30 cellular contexts compared by ENCODE assay signal in the genomic region with DNA sequence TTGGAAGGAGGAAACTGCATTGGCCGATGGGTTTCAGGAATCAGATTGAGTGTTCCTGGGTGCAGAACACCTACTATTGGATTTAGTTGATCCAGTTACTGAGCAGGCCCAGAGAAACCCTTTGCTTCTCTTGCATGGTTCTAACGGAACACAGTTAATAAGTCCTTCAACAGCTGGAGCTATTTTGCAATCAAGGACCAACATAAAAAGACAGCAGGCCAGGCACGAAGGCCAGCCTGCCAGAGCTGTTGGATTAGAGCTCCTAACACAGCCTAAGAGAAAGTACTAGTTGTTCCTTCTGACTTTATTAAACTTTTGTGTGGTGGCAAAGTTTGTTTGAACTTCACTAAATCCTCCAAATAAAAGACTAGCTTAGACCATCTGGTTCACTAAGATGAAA.
DNase-seq lines count a peak whose midpoint lies in the region; ATAC-seq and TF ChIP-seq lines count a peak whose summit lies in the region.
"Had no signal": no experiment of that assay in that cellular context is flagged by ENCODE, and none has a peak within 500 bp of the region (broad histone marks: within the 10 kb centered on the region; RNA-seq: fewer than 3 reads in every experiment).

No MANE protein-coding gene starts in this region.

- peak; percentile 74 for DNase-seq in Right ventricle myocardium inferior (ENCODE audit: missing footprints)
- DNase-seq in cardiac septum (ENCODE audit: low spot score) = no peak
- DNase-seq in SJCRH30 = no peak
- peak; percentile 65 for DNase-seq in left ventricle myocardium superior
- no peak for DNase-seq in aorta
- DNase-seq in CD8-positive, alpha-beta T cell = no peak
- no peak for DNase-seq in suprapubic skin (ENCODE audit: low spot score in 2 of 2)
- DNase-seq in A673 (ENCODE audit: low spot score) = no peak
- DNase-seq: activated CD4-positive, alpha-beta T cell treated with anti-CD3 and anti-CD28 coated beads, Interleukin-2, amount 10 ng/mL, durations not matched to agents 24 days and 14 days; activated gamma-delta T cell; activated T-cell treated with anti-CD3 and anti-CD28 coated beads, Interleukin-2, amount 50 U/mL, for 1 hour; CD4-positive, alpha-beta memory T cell; H7; left lung; naive thymus-derived CD4-positive, alpha-beta T cell; NCI-H1048; NCI-H2029; NCI-H526 treated with DMSO at 0.1 percent for 48 hours; occipital lobe; small intestine; stimulated activated CD8-positive, alpha-beta memory T cell treated with anti-CD3 and anti-CD28 coated beads, Interleukin-4, amount 100 ng/mL, for 48 hours; stimulated activated naive CD8-positive, alpha-beta T cell treated with anti-CD3 and anti-CD28 coated beads, Interleukin-15, amount 100 ng/mL, for 72 hours; SW 1271; T-helper 9 cell; WERI-Rb-1 had no signal

- H3K27me3 Mint-ChIP-seq in CD8-positive, alpha-beta T cell (ENCODE audit: low read depth) = peaks cover 8% of the 10 kb centered on the region

- H3K36me3 Mint-ChIP-seq in CD8-positive, alpha-beta T cell = no peaks in the 10 kb centered on the region
- H3K36me3 Mint-ChIP-seq: CD4-positive, alpha-beta memory T cell; mesothelial cell of epicardium had no signal

- intact Hi-C loops in Right ventricle myocardium inferior (cut with DNase I) (no loop called here), cardiac septum (cut with DNase I) (no loop called here), left ventricle myocardium superior (cut with micrococcal nuclease) (no loop called here), aorta (cut with DNase I) (no loop called here), A673 (cut with micrococcal nuclease; ENCODE audit: unreplicated experiment) (no loop called here)
- intact Hi-C loops in CD8-positive, alpha-beta T cell (cut with DNase I, micrococcal nuclease) = no loop called here

- no peaks in the 10 kb centered on the region for H3K4me1 Mint-ChIP-seq in CD8-positive, alpha-beta T cell (ENCODE audit: low read depth)
- H3K4me1 Mint-ChIP-seq: activated CD4-positive, alpha-beta T cell treated with anti-CD3 and anti-CD28 coated beads, Interleukin-2, amount 10 ng/mL, durations not matched to agents 24 days and 14 days; CD4-positive, alpha-beta memory T cell; central memory CD8-positive, alpha-beta T cell; naive thymus-derived CD4-positive, alpha-beta T cell; stimulated activated naive CD8-positive, alpha-beta T cell treated with anti-CD3 and anti-CD28 coated beads, Interleukin-15, amount 100 ng/mL, for 72 hours had no signal

- no peak for TF ChIP-seq EP300 in suprapubic skin (IDR thresholded peaks at IDR 0.05)

- POLR2A ChIA-PET in CD8-positive, alpha-beta T cell (lab: Charles Lee) = no interaction called here
- POLR2A ChIA-PET in A673 (lab: Charles Lee; ENCODE audit: low non-redundant PET) = no interaction called here

- TF ChIP-seq POLR2A in suprapubic skin (IDR thresholded peaks at IDR 0.05) = no peak

- CTCF ChIA-PET in CD8-positive, alpha-beta T cell (lab: Charles Lee) = interaction anchor here (1.2 kb wide), 1 partner anchor 53 kb away, joined by 3 read pairs; no protein-coding TSS in a partner anchor
- CTCF ChIA-PET in A673 (lab: Charles Lee) = no interaction called here

- H3K36me3 ChIP-seq in SJCRH30 (no peaks in the 10 kb centered on the region), aorta (ENCODE audit: control insufficient read depth in 1 of 2, insufficient read depth in 2 of 2, low read length in 1 of 2) (no peaks in the 10 kb centered on the region), suprapubic skin (no peaks in the 10 kb centered on the region), A673 (ENCODE audit: insufficient read depth, low read length, poor library complexity, severe bottlenecking) (no peaks in the 10 kb centered on the region)
- H3K36me3 ChIP-seq in CD8-positive, alpha-beta T cell (ENCODE audit: insufficient read depth, low read length) = no peaks in the 10 kb centered on the region
- H3K36me3 ChIP-seq: esophagus muscularis mucosa, left lung, tibial nerve, WERI-Rb-1 had no signal

- 70 to 73% methylated on average over 3 of the region's 3 CpGs for WGBS in aorta, 2 donors
- WGBS in suprapubic skin = 76% methylated on average over 2 of the region's 3 CpGs

- ATAC-seq in Right ventricle myocardium inferior (peak; percentile 93), left ventricle myocardium superior (peak; percentile 98), aorta (ENCODE audit: low FRiP score) (peak; percentile 41)
- no peak for ATAC-seq in CD8-positive, alpha-beta T cell
- ATAC-seq: left lung; stimulated activated naive CD8-positive, alpha-beta T cell treated with anti-CD3 and anti-CD28 coated beads, Interleukin-15, amount 100 ng/mL, for 72 hours had no signal

- H3K4me3 ChIP-seq in SJCRH30 (no peak overlapping the region), aorta (ENCODE audit: low read length in 2 of 2) (no peak overlapping the region), suprapubic skin (no peak overlapping the region), A673 (ENCODE audit: low read depth, low read length, poor library complexity, severe bottlenecking) (no peak overlapping the region)
- no peak overlapping the region for H3K4me3 ChIP-seq in CD8-positive, alpha-beta T cell (ENCODE audit: low read depth, low read length)
- H3K4me3 ChIP-seq: esophagus muscularis mucosa, left lung, tibial nerve had no signal

- no peaks in the 10 kb centered on the region for H3K9me3 Mint-ChIP-seq in CD8-positive, alpha-beta T cell
- H3K9me3 Mint-ChIP-seq: activated CD4-positive, alpha-beta T cell treated with anti-CD3 and anti-CD28 coated beads, Interleukin-2, amount 10 ng/mL, durations not matched to agents 24 days and 14 days; CD4-positive, alpha-beta memory T cell; central memory CD8-positive, alpha-beta T cell; dendritic cell treated with granulocyte-macrophage colony-stimulating factor and Interleukin-4, amounts not matched to agents 40 ng/mL and 50 ng/mL, for 4 days; stimulated activated naive CD8-positive, alpha-beta T cell treated with anti-CD3 and anti-CD28 coated beads, Interleukin-15, amount 100 ng/mL, for 72 hours had no signal

- no TSS peak for BruUV-seq in A673 (replicated peaks; lab: Mats Ljungman, UMichigan)

- H3K9me3 ChIP-seq in SJCRH30 (replicated peaks) = peaks cover 4% of the 10 kb centered on the region; the same call in 1 of the 2 replicates
- H3K9me3 ChIP-seq in aorta (ENCODE audit: control insufficient read depth, low read length) = peaks cover 1% of the 10 kb centered on the region
- no peaks in the 10 kb centered on the region for H3K9me3 ChIP-seq in CD8-positive, alpha-beta T cell (ENCODE audit: low read length)
- H3K9me3 ChIP-seq in suprapubic skin = no peaks in the 10 kb centered on the region
- H3K9me3 ChIP-seq in A673 (ENCODE audit: low read depth, low read length, poor library complexity, severe bottlenecking) = no peaks in the 10 kb centered on the region
- H3K9me3 ChIP-seq: esophagus muscularis mucosa, left lung, tibial nerve had no signal

- peak overlapping the region; percentile 26; the same call in 1 of the 2 replicates for H3K27ac ChIP-seq in SJCRH30
- H3K27ac ChIP-seq in aorta (ENCODE audit: low read depth in 1 of 2, low read length in 2 of 2) = no peak overlapping the region
- H3K27ac ChIP-seq in CD8-positive, alpha-beta T cell (ENCODE audit: low read depth, low read length) = no peak overlapping the region
- no peak overlapping the region for H3K27ac ChIP-seq in suprapubic skin
- H3K27ac ChIP-seq in A673 (ENCODE audit: low read depth, low read length, poor library complexity, severe bottlenecking) = no peak overlapping the region
- H3K27ac ChIP-seq: esophagus muscularis mucosa, left lung, tibial nerve, WERI-Rb-1 had no signal

- H3K27me3 ChIP-seq in SJCRH30 = no peaks in the 10 kb centered on the region
- peaks cover 0 to 1% of the 10 kb centered on the region in 2 donors for H3K27me3 ChIP-seq in aorta (ENCODE audit: control insufficient read depth in 1 of 2, insufficient read depth in 2 of 2, low read length in 1 of 2)
- H3K27me3 ChIP-seq in CD8-positive, alpha-beta T cell (ENCODE audit: insufficient read depth, low read length) = no peaks in the 10 kb centered on the region
- H3K27me3 ChIP-seq in suprapubic skin = no peaks in the 10 kb centered on the region
- H3K27me3 ChIP-seq in A673 (replicated peaks; ENCODE audit: insufficient read depth, low read depth, low read length, poor library complexity) = no peaks in the 10 kb centered on the region
- H3K27me3 ChIP-seq: esophagus muscularis mucosa, left lung, tibial nerve had no signal

- H3K4me1 ChIP-seq in SJCRH30 (peaks cover 34% of the 10 kb centered on the region), aorta (ENCODE audit: control insufficient read depth in 1 of 2, insufficient read depth in 2 of 2, low read length in 2 of 2) (no peaks in the 10 kb centered on the region), suprapubic skin (no peaks in the 10 kb centered on the region), A673 (ENCODE audit: insufficient read depth, low read length, poor library complexity, severe bottlenecking) (no peaks in the 10 kb centered on the region)
- H3K4me1 ChIP-seq in CD8-positive, alpha-beta T cell (ENCODE audit: insufficient read depth, low read length) = no peaks in the 10 kb centered on the region
- H3K4me1 ChIP-seq: esophagus muscularis mucosa, left lung, tibial nerve had no signal

- TF ChIP-seq CTCF in CD8-positive, alpha-beta T cell (IDR thresholded peaks at IDR 0.05) = no peak
- TF ChIP-seq CTCF in suprapubic skin (IDR thresholded peaks at IDR 0.05) = no peak
- TF ChIP-seq CTCF in A673 (conservative IDR thresholded peaks at IDR 0.05; ENCODE audit: low read depth, low read length) = no peak

- no peak overlapping the region for H3K4me3 Mint-ChIP-seq in CD8-positive, alpha-beta T cell
- H3K4me3 Mint-ChIP-seq: activated CD4-positive, alpha-beta T cell treated with anti-CD3 and anti-CD28 coated beads, Interleukin-2, amount 10 ng/mL, durations not matched to agents 24 days and 14 days; central memory CD8-positive, alpha-beta T cell; dendritic cell treated with granulocyte-macrophage colony-stimulating factor and Interleukin-4, amounts not matched to agents 40 ng/mL and 50 ng/mL, for 4 days; mesothelial cell of epicardium; naive thymus-derived CD4-positive, alpha-beta T cell; stimulated activated naive CD8-positive, alpha-beta T cell treated with anti-CD3 and anti-CD28 coated beads, Interleukin-15, amount 100 ng/mL, for 72 hours had no signal

- H3K27ac Mint-ChIP-seq in CD8-positive, alpha-beta T cell = no peak overlapping the region
- H3K27ac Mint-ChIP-seq: activated CD4-positive, alpha-beta T cell treated with anti-CD3 and anti-CD28 coated beads, Interleukin-2, amount 10 ng/mL, durations not matched to agents 24 days and 14 days; CD4-positive, alpha-beta memory T cell; dendritic cell treated with granulocyte-macrophage colony-stimulating factor and Interleukin-4, amounts not matched to agents 40 ng/mL and 50 ng/mL, for 4 days; mesothelial cell of epicardium; naive thymus-derived CD4-positive, alpha-beta T cell; stimulated activated naive CD8-positive, alpha-beta T cell treated with anti-CD3 and anti-CD28 coated beads, Interleukin-15, amount 100 ng/mL, for 72 hours had no signal

Comparison
In these comparisons a context has a peak if more than half of its experiments do, and no peak if none do; other contexts are left out.
1. DNase-seq: peak in Right ventricle myocardium inferior (single experiment) and left ventricle myocardium superior (single experiment); none in cardiac septum (single experiment), SJCRH30 (0 of 2), aorta (0 of 2), CD8-positive, alpha-beta T cell (0 of 7), suprapubic skin (0 of 2) and A673 (single experiment).